21 cellular contexts compared by ENCODE assay signal in genomic region chr10:126080879-126081331, GRCh38.
A peak's percentile ranks its signal among the peaks of the same experiment; 100 is the strongest.
DNase-seq lines count a peak whose midpoint lies in the region; FAIRE-seq and TF ChIP-seq lines count a peak whose summit lies in the region.
"Had no signal": no experiment of that assay in that cellular context is flagged by ENCODE, and none has a peak within 500 bp of the region (broad histone marks: within the 10 kb centered on the region; RNA-seq: fewer than 3 reads in every experiment).

No MANE protein-coding gene starts in this region.

- H3K27me3 Mint-ChIP-seq in neural progenitor cell (ENCODE audit: insufficient read depth, low read depth): peaks cover 9% of the 10 kb centered on the region
- H3K27me3 Mint-ChIP-seq in activated CD4-positive, alpha-beta memory T cell treated with anti-CD3 and anti-CD28 coated beads, Interleukin-2, amount 10 ng/mL, durations not matched to agents 7 days and 5 days: no peaks in the 10 kb centered on the region

- peak; percentile 44 for DNase-seq in AG04450 (ENCODE audit: low read depth, low spot score)
- DNase-seq in RCC 7860 (ENCODE audit: low spot score): peak; percentile 86
- peak; percentile 83 for DNase-seq in fibroblast of mammary gland (ENCODE audit: low read depth)
- DNase-seq in neural progenitor cell (ENCODE audit: low spot score): no peak
- no peak for DNase-seq in DMS79 (lab: John Stamatoyannopoulos, UW)
- DNase-seq in activated CD4-positive, alpha-beta memory T cell treated with anti-CD3 and anti-CD28 coated beads, Interleukin-2, amount 10 ng/mL, durations not matched to agents 7 days and 5 days: no peak
- no peak for DNase-seq in GOT3 (lab: John Stamatoyannopoulos, UW)
- no peak for DNase-seq in GM19238 (ENCODE audit: insufficient read length, low spot score)
- DNase-seq: DMS53; foreskin keratinocyte; H7; islet precursor cell; NCI-H2029 treated with DMSO at 0.1 percent for 48 hours; occipital lobe; SIG-M5; stimulated activated CD4-positive, alpha-beta T cell treated with anti-CD3 and anti-CD28 coated beads, Interleukin-2, amount 100 ng/mL, for 24 hours had no signal

- CTCF ChIA-PET in AG04450 (lab: Charles Lee): interaction anchor here (2.0 kb wide), 1 partner anchor 18 kb away, joined by 7 read pairs; no protein-coding TSS in a partner anchor
- CTCF ChIA-PET in activated CD4-positive, alpha-beta memory T cell treated with anti-CD3 and anti-CD28 coated beads, Interleukin-2, amount 10 ng/mL, durations not matched to agents 7 days and 5 days (lab: Charles Lee): no interaction called here

- TF ChIP-seq CTCF in AG04450 (IDR thresholded peaks at IDR 0.05; ENCODE audit: low read depth, low read length): no peak
- no peak for TF ChIP-seq CTCF in fibroblast of mammary gland (conservative IDR thresholded peaks at IDR 0.05; ENCODE audit: control insufficient read depth, insufficient read depth, low read depth, low read length)
- TF ChIP-seq CTCF in neural progenitor cell (IDR thresholded peaks at IDR 0.05): no peak

- H3F3A ChIP-seq in neural progenitor cell (ENCODE audit: low read depth): no peaks in the 10 kb centered on the region

- H3K4me3 ChIP-seq in AG04450 (ENCODE audit: low read depth, low read length) (peak overlapping the region; percentile 35), fibroblast of mammary gland (ENCODE audit: control insufficient read depth, low read depth, low read length) (no peak overlapping the region), neural progenitor cell (no peak overlapping the region)

- H3K4me2 ChIP-seq in neural progenitor cell: no peak overlapping the region

- no peaks in the 10 kb centered on the region for H4K20me1 ChIP-seq in neural progenitor cell (ENCODE audit: low read depth)

- peaks cover 5% of the 10 kb centered on the region for H3K4me1 ChIP-seq in neural progenitor cell
- H3K4me1 ChIP-seq: foreskin keratinocyte had no signal

- H3K27ac Mint-ChIP-seq in neural progenitor cell: peak overlapping the region; percentile 43
- no peak overlapping the region for H3K27ac Mint-ChIP-seq in activated CD4-positive, alpha-beta memory T cell treated with anti-CD3 and anti-CD28 coated beads, Interleukin-2, amount 10 ng/mL, durations not matched to agents 7 days and 5 days
- H3K27ac Mint-ChIP-seq: activated naive CD4-positive, alpha-beta T cell treated with anti-CD3 and anti-CD28 coated beads, Interleukin-2, amount 50 U/mL, for 24 hours; B cell; stimulated activated memory B cell treated with anti-CD40 and anti-IgM and Interleukin-4, amounts not matched to agents 10 μg/mL and 1 μg/mL and 100 μg/mL, for 72 hours had no signal

- H3K79me2 ChIP-seq in neural progenitor cell (ENCODE audit: low read depth): no peaks in the 10 kb centered on the region

- peaks cover 35% of the 10 kb centered on the region for H3K4me1 Mint-ChIP-seq in neural progenitor cell
- no peaks in the 10 kb centered on the region for H3K4me1 Mint-ChIP-seq in activated CD4-positive, alpha-beta memory T cell treated with anti-CD3 and anti-CD28 coated beads, Interleukin-2, amount 10 ng/mL, durations not matched to agents 7 days and 5 days
- H3K4me1 Mint-ChIP-seq: activated naive CD4-positive, alpha-beta T cell treated with anti-CD3 and anti-CD28 coated beads, Interleukin-2, amount 50 U/mL, for 24 hours; B cell; stimulated activated memory B cell treated with anti-CD40 and anti-IgM and Interleukin-4, amounts not matched to agents 10 μg/mL and 1 μg/mL and 100 μg/mL, for 72 hours had no signal

- POLR2A ChIA-PET in AG04450 (lab: Yijun Ruan, JAX): interaction anchor here (2.1 kb wide), 1 partner anchor 10 kb away, joined by 10 read pairs; no protein-coding TSS in a partner anchor
- POLR2A ChIA-PET in activated CD4-positive, alpha-beta memory T cell treated with anti-CD3 and anti-CD28 coated beads, Interleukin-2, amount 10 ng/mL, durations not matched to agents 7 days and 5 days (lab: Charles Lee): no interaction called here

- H3K9me3 ChIP-seq in AG04450 (ENCODE audit: control insufficient read depth, insufficient read depth, low read length) (no peaks in the 10 kb centered on the region), neural progenitor cell (ENCODE audit: low read depth) (no peaks in the 10 kb centered on the region)

- H3K36me3 ChIP-seq in neural progenitor cell: no peaks in the 10 kb centered on the region

- H3K9ac ChIP-seq in neural progenitor cell: no peak overlapping the region

- no peak overlapping the region for H2AFZ ChIP-seq in neural progenitor cell (replicated peaks)

- H3K4me3 Mint-ChIP-seq in neural progenitor cell: peak overlapping the region; percentile 62
- no peak overlapping the region for H3K4me3 Mint-ChIP-seq in activated CD4-positive, alpha-beta memory T cell treated with anti-CD3 and anti-CD28 coated beads, Interleukin-2, amount 10 ng/mL, durations not matched to agents 7 days and 5 days
- H3K4me3 Mint-ChIP-seq: activated naive CD4-positive, alpha-beta T cell treated with anti-CD3 and anti-CD28 coated beads, Interleukin-2, amount 50 U/mL, for 24 hours; B cell; stimulated activated memory B cell treated with anti-CD40 and anti-IgM and Interleukin-4, amounts not matched to agents 10 μg/mL and 1 μg/mL and 100 μg/mL, for 72 hours had no signal

- H3K27ac ChIP-seq in AG04450 (ENCODE audit: low read depth, low read length) (peak overlapping the region; percentile 33), neural progenitor cell (no peak overlapping the region)
- H3K27ac ChIP-seq: foreskin keratinocyte, HL-60 had no signal

- H3K36me3 Mint-ChIP-seq in neural progenitor cell: no peaks in the 10 kb centered on the region
- no peaks in the 10 kb centered on the region for H3K36me3 Mint-ChIP-seq in activated CD4-positive, alpha-beta memory T cell treated with anti-CD3 and anti-CD28 coated beads, Interleukin-2, amount 10 ng/mL, durations not matched to agents 7 days and 5 days (ENCODE audit: low read depth)
- H3K36me3 Mint-ChIP-seq: activated naive CD4-positive, alpha-beta T cell treated with anti-CD3 and anti-CD28 coated beads, Interleukin-2, amount 50 U/mL, for 24 hours; stimulated activated memory B cell treated with anti-CD40 and anti-IgM and Interleukin-4, amounts not matched to agents 10 μg/mL and 1 μg/mL and 100 μg/mL, for 72 hours had no signal

- no peaks in the 10 kb centered on the region for H3K27me3 ChIP-seq in AG04450 (ENCODE audit: control insufficient read depth, insufficient read depth, low read length)
- no peaks in the 10 kb centered on the region for H3K27me3 ChIP-seq in neural progenitor cell
- H3K27me3 ChIP-seq: foreskin keratinocyte had no signal

- peak; percentile 94 for FAIRE-seq in RCC 7860 (lab: Jason Lieb, UNC)
- FAIRE-seq: GM12892 had no signal

- peaks cover 6% of the 10 kb centered on the region for H3K9me3 Mint-ChIP-seq in neural progenitor cell
- peaks cover 3% of the 10 kb centered on the region for H3K9me3 Mint-ChIP-seq in activated CD4-positive, alpha-beta memory T cell treated with anti-CD3 and anti-CD28 coated beads, Interleukin-2, amount 10 ng/mL, durations not matched to agents 7 days and 5 days
- H3K9me3 Mint-ChIP-seq: activated naive CD4-positive, alpha-beta T cell treated with anti-CD3 and anti-CD28 coated beads, Interleukin-2, amount 50 U/mL, for 24 hours; stimulated activated memory B cell treated with anti-CD40 and anti-IgM and Interleukin-4, amounts not matched to agents 10 μg/mL and 1 μg/mL and 100 μg/mL, for 72 hours had no signal

Comparison
In these comparisons a context has a peak if more than half of its experiments do, and no peak if none do; other contexts are left out.
1. DNase-seq: peak in AG04450 (single experiment), RCC 7860 (single experiment) and fibroblast of mammary gland (single experiment); none in neural progenitor cell (single experiment), DMS79 (single experiment), activated CD4-positive, alpha-beta memory T cell treated with anti-CD3 and anti-CD28 coated beads, Interleukin-2, amount 10 ng/mL, durations not matched to agents 7 days and 5 days (single experiment), GOT3 (single experiment) and GM19238 (single experiment).